Comparison of ENCODE assay signal across 37 cellular contexts in the genomic region with DNA sequence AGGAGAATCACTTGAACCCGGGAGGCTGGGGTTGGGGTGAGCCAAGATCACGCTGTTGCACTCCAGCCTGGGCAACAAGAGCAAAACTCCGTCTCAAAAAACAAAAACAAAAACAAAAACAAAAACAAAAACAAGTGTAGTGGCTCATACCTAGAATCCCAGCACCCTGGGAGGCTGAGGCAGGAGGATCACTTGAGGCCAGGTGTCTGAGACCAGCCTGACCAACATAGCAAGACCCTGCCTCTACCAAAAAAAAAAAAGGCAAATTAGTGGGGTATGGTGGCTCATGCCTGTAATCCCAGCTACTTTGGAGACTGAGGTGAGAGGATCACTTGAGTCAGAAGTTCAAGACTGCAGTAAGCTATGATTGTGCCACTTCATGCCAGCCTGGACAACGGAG. TPM values are rescaled to one million over a fixed set of nuclear protein-coding genes. Genes with fewer than 3 reads are reported as not detected.
DNase-seq lines count a peak whose midpoint lies in the region; ATAC-seq, FAIRE-seq and TF ChIP-seq lines count a peak whose summit lies in the region.
"Had no signal": no experiment of that assay in that cellular context is flagged by ENCODE, and none has a peak within 500 bp of the region (broad histone marks: within the 10 kb centered on the region; RNA-seq: fewer than 3 reads in every experiment).

No MANE protein-coding gene starts in this region.

- H2BK120ac ChIP-seq in IMR-90 (ENCODE audit: low read depth, low read length): no peak overlapping the region

- H3K27me3 Mint-ChIP-seq in WTC11 (ENCODE audit: low read depth): no peaks in the 10 kb centered on the region
- H3K27me3 Mint-ChIP-seq: B cell; CD4-positive, alpha-beta memory T cell; CD4-positive, alpha-beta T cell had no signal

- POLR2A ChIA-PET in HEK293 (lab: Yijun Ruan, JAX): interaction anchor here (1.2 kb wide), 1 partner anchor 27 kb away, joined by 5 read pairs; a partner anchor contains a TSS
- POLR2A ChIA-PET in IMR-90 (lab: Charles Lee; ENCODE audit: unreplicated experiment): no interaction called here
- POLR2A ChIA-PET in WTC11 (lab: Charles Lee): no interaction called here
- POLR2A ChIA-PET in K562 (lab: Yijun Ruan, JAX): interaction anchor here (5.7 kb wide), 1 partner anchor 13 kb away, joined by 56 read pairs; no protein-coding TSS in a partner anchor

- H3K27me3 ChIP-seq in IMR-90 (ENCODE audit: control insufficient read depth, insufficient read depth, low read length): no peaks in the 10 kb centered on the region
- H3K27me3 ChIP-seq in K562 (ENCODE audit: control insufficient read depth in 2 of 2, insufficient read depth in 2 of 2, low read length in 2 of 2): no peaks in the 10 kb centered on the region
- no peaks in the 10 kb centered on the region for H3K27me3 ChIP-seq in H7 (ENCODE audit: control insufficient read depth, insufficient read depth, low read length)
- H3K27me3 ChIP-seq in mammary epithelial cell (ENCODE audit: insufficient read depth, low read length): no peaks in the 10 kb centered on the region
- H3K27me3 ChIP-seq in osteoblast (ENCODE audit: insufficient read depth, low read length): no peaks in the 10 kb centered on the region
- H3K27me3 ChIP-seq: BE2C, BLaER1 had no signal

- H4K5ac ChIP-seq in IMR-90 (ENCODE audit: low read depth, low read length): no peak overlapping the region

- BruUV-seq in IMR-90 (replicated peaks; lab: Mats Ljungman, UMichigan) (no TSS peak), K562 (replicated peaks; lab: Mats Ljungman, UMichigan) (no TSS peak), mammary epithelial cell (replicated peaks; lab: Mats Ljungman, UMichigan) (no TSS peak)

- no peak overlapping the region for H3K4me3 Mint-ChIP-seq in WTC11
- H3K4me3 Mint-ChIP-seq: B cell; CD14-positive monocyte; CD4-positive, alpha-beta memory T cell; CD4-positive, alpha-beta T cell; CD4-positive, CD25-positive, alpha-beta regulatory T cell; CD8-positive, alpha-beta memory T cell; CD8-positive, alpha-beta T cell had no signal

- H3K4me1 ChIP-seq in HEK293 (ENCODE audit: control insufficient read depth, insufficient read depth, low read length): no peaks in the 10 kb centered on the region
- peaks cover 7% of the 10 kb centered on the region for H3K4me1 ChIP-seq in IMR-90 (ENCODE audit: control insufficient read depth, insufficient read depth, low read length)
- peaks cover 5 to 15% of the 10 kb centered on the region in 2 experiments; a peak in 3 of 5 replicates for H3K4me1 ChIP-seq in K562 (replicated peaks in 1 of 2; ENCODE audit: control insufficient read depth in 2 of 2, insufficient read depth in 2 of 2, low read length in 2 of 2)
- H3K4me1 ChIP-seq in mammary epithelial cell (ENCODE audit: insufficient read depth, low read length): peaks cover 5% of the 10 kb centered on the region
- H3K4me1 ChIP-seq in osteoblast (ENCODE audit: insufficient read depth, low read length): peaks cover 21% of the 10 kb centered on the region
- H3K4me1 ChIP-seq: BE2C, Caco-2 had no signal

- no peak for TF ChIP-seq CTCF in HEK293 (tag by site-specific recombination; IDR thresholded peaks at IDR 0.05)
- no peak for TF ChIP-seq CTCF in IMR-90 (conservative IDR thresholded peaks at IDR 0.05; ENCODE audit: low read depth, low read length)
- no peak for TF ChIP-seq CTCF in WTC11 (IDR thresholded peaks at IDR 0.05)
- no peak for TF ChIP-seq CTCF in K562 (IDR thresholded peaks at IDR 0.05 in 2 of 3, conservative IDR thresholded peaks at IDR 0.05 in 1 of 3; ENCODE audit: insufficient read depth in 2 of 3, low read depth in 1 of 3, low read length in 3 of 3)
- TF ChIP-seq CTCF in mammary epithelial cell (conservative IDR thresholded peaks at IDR 0.05 in 1 of 2, IDR thresholded peaks at IDR 0.05 in 1 of 2; ENCODE audit: extremely low read depth in 1 of 2, insufficient read depth in 1 of 2, low read depth in 1 of 2, low read length in 2 of 2): no peak
- TF ChIP-seq CTCF in osteoblast (IDR thresholded peaks at IDR 0.05; ENCODE audit: extremely low read depth, low read depth, low read length): no peak

- H2AK9ac ChIP-seq in IMR-90 (replicated peaks; ENCODE audit: low read depth, low read length, poor library complexity): no peak overlapping the region

- dilution Hi-C loops in IMR-90 (cut with HindIII; ENCODE audit: low sequenced_read_pairs, unreplicated experiment) (no loop called here), mammary epithelial cell (cut with HindIII; ENCODE audit: low sequenced_read_pairs) (no loop called here)

- H3K18ac ChIP-seq in IMR-90 (ENCODE audit: low read depth, low read length): no peak overlapping the region

- in situ Hi-C loops in IMR-90 (cut with MboI; ENCODE audit: low sequenced_read_pairs) (no loop called here), K562 (cut with MboI) (no loop called here), mammary epithelial cell (cut with MboI; ENCODE audit: low sequenced_read_pairs in 2 of 2) (no loop called here)

- H3K4me3 ChIP-seq in HEK293 (ENCODE audit: low read depth, low read length) (no peak overlapping the region), IMR-90 (ENCODE audit: insufficient read depth, low read depth, low read length) (no peak overlapping the region), K562 (no peak overlapping the region), H7 (ENCODE audit: insufficient read depth, low read depth, low read length) (no peak overlapping the region), mammary epithelial cell (replicated peaks in 1 of 3; ENCODE audit: insufficient read depth in 1 of 3, low read depth in 2 of 3, low read length in 3 of 3) (no peak overlapping the region), osteoblast (ENCODE audit: insufficient read depth, low read length) (no peak overlapping the region)
- H3K4me3 ChIP-seq: A549; BLaER1; BLaER1 treated with 17β-estradiol and CSF1 and Interleukin-3, amounts not matched to agents 10 nM and 100 nM had no signal

- H3K4me2 ChIP-seq in IMR-90 (ENCODE audit: low read depth, low read length) (no peak overlapping the region), K562 (ENCODE audit: insufficient read depth, low read length) (no peak overlapping the region), mammary epithelial cell (ENCODE audit: insufficient read depth, low read depth, low read length) (no peak overlapping the region), osteoblast (ENCODE audit: insufficient read depth, low read length) (no peak overlapping the region)
- H3K4me2 ChIP-seq: A549; BLaER1; BLaER1 treated with 17β-estradiol and CSF1 and Interleukin-3, amounts not matched to agents 10 nM and 100 nM had no signal

- CTCF ChIA-PET in HEK293 (lab: Yijun Ruan, JAX): interaction anchor here (0.7 kb wide), 1 partner anchor 15 kb away, joined by 4 read pairs; no protein-coding TSS in a partner anchor
- CTCF ChIA-PET in IMR-90 (lab: Yijun Ruan, JAX): no interaction called here
- CTCF ChIA-PET in WTC11 (lab: Charles Lee): interaction anchor here (0.8 kb wide), 1 partner anchor 14 kb away, joined by 3 read pairs; no protein-coding TSS in a partner anchor
- CTCF ChIA-PET in K562 (lab: Yijun Ruan, JAX; ENCODE audit: low intra/inter-chr PET ratio): no interaction called here
- CTCF ChIA-PET in mammary epithelial cell (lab: Charles Lee; ENCODE audit: low non-redundant PET): no interaction called here

- H3K36me3 ChIP-seq in HEK293 (ENCODE audit: control insufficient read depth in 2 of 2, insufficient read depth in 1 of 2, low read length in 2 of 2) (no peaks in the 10 kb centered on the region), IMR-90 (ENCODE audit: control insufficient read depth, insufficient read depth, low read length) (no peaks in the 10 kb centered on the region; the same call in 1 of the 2 replicates), K562 (ENCODE audit: control insufficient read depth, insufficient read depth, low read length) (peaks cover 46% of the 10 kb centered on the region; the same call in 2 of the 3 replicates), H7 (replicated peaks; ENCODE audit: control insufficient read depth, insufficient read depth, low read length) (no peaks in the 10 kb centered on the region), mammary epithelial cell (ENCODE audit: insufficient read depth, low read length) (no peaks in the 10 kb centered on the region), osteoblast (ENCODE audit: insufficient read depth, low read length) (no peaks in the 10 kb centered on the region)
- H3K36me3 ChIP-seq: BE2C; BLaER1; BLaER1 treated with 17β-estradiol and CSF1 and Interleukin-3, amounts not matched to agents 10 nM and 100 nM had no signal

- no peak overlapping the region for H3K4ac ChIP-seq in IMR-90 (ENCODE audit: low read depth, low read length)

- no peak overlapping the region for H2BK20ac ChIP-seq in IMR-90 (ENCODE audit: low read depth, low read length)

- ATAC-seq in IMR-90 (ENCODE audit: low read depth) (no peak), WTC11 (no peak), K562 (no peak), HG02642 (IDR thresholded peaks at IDR 0.05; ENCODE audit: poor library complexity, unreplicated experiment) (no peak)
- ATAC-seq: A549; CD8-positive, alpha-beta T cell had no signal

- H4K91ac ChIP-seq in IMR-90 (ENCODE audit: insufficient read depth, low read depth, low read length): no peak overlapping the region

- H2AK5ac ChIP-seq in IMR-90 (ENCODE audit: low read depth, low read length): 0 out of 2 replicates have a peak overlapping the region, but pooled peaks have one; percentile 20

- DNase-seq in IMR-90: no peak
- DNase-seq in WTC11 (ENCODE audit: low spot score): no peak
- no peak for DNase-seq in K562 (ENCODE audit: extremely low read depth in 1 of 4, low spot score in 3 of 4)
- no peak for DNase-seq in H7
- no peak for DNase-seq in mammary epithelial cell
- no peak for DNase-seq in osteoblast (ENCODE audit: insufficient read length, low spot score, missing footprints)
- DNase-seq: 8988T; ACHN; AML-193; BE2C; C1 segment of cervical spinal cord; Caco-2; Calu3; CD4-positive, alpha-beta memory T cell; CD4-positive, alpha-beta T cell; CD4-positive, CD25-positive, alpha-beta regulatory T cell; CD8-positive, alpha-beta memory T cell; CD8-positive, alpha-beta T cell; COR-L47; DMS 273 treated with DMSO at 0.1 percent for 48 hours; DMS153; DMS53; DMS79; DMS79 treated with DMSO at 0.1 percent for 48 hours; DND-41; EL had no signal

- TF ChIP-seq EP300 in K562 (IDR thresholded peaks at IDR 0.05; ENCODE audit: low read length): no peak

- no peak overlapping the region for H3K23ac ChIP-seq in IMR-90 (ENCODE audit: low read depth, low read length)

- no peaks in the 10 kb centered on the region for H3K9me3 Mint-ChIP-seq in WTC11

- TF ChIP-seq POLR2A in IMR-90 (IDR thresholded peaks at IDR 0.05; ENCODE audit: low read depth, low read length) (no peak), K562 (conservative IDR thresholded peaks at IDR 0.05) (no peak)

- H3K9me3 ChIP-seq in HEK293 (ENCODE audit: control insufficient read depth, insufficient read depth, low read depth, low read length) (no peaks in the 10 kb centered on the region), IMR-90 (ENCODE audit: control insufficient read depth, insufficient read depth, low read length) (peaks cover 2% of the 10 kb centered on the region; the same call in 1 of the 2 replicates), K562 (replicated peaks; ENCODE audit: control insufficient read depth, insufficient read depth, low read depth, low read length) (peaks cover 5% of the 10 kb centered on the region), mammary epithelial cell (replicated peaks; ENCODE audit: insufficient read depth, low read length) (no peaks in the 10 kb centered on the region), osteoblast (ENCODE audit: low read depth, low read length) (peaks cover 2% of the 10 kb centered on the region)
- H3K9me3 ChIP-seq: A549, BE2C, Caco-2 had no signal

- H4K8ac ChIP-seq in IMR-90 (ENCODE audit: low read depth in 2 of 2, low read length in 2 of 2): no peak overlapping the region

- no peaks in the 10 kb centered on the region for H3K4me1 Mint-ChIP-seq in WTC11

- peaks cover 0 to 7% of the 10 kb centered on the region in 2 experiments; a peak in 3 of 4 replicates for H3K79me1 ChIP-seq in IMR-90 (ENCODE audit: low read depth in 1 of 2, low read length in 2 of 2)

- no peak overlapping the region for H3K14ac ChIP-seq in IMR-90 (replicated peaks; ENCODE audit: low read depth, low read length)

- H3K27ac ChIP-seq in HEK293 (ENCODE audit: extremely low read depth, low read depth, low read length) (no peak overlapping the region), IMR-90 (ENCODE audit: insufficient read depth, low read length) (no peak overlapping the region), K562 (ENCODE audit: extremely low read depth, low read depth, low read length) (no peak overlapping the region), mammary epithelial cell (ENCODE audit: insufficient read depth, low read depth, low read length) (no peak overlapping the region), osteoblast (ENCODE audit: low read depth, low read length) (no peak overlapping the region)
- H3K27ac ChIP-seq: 22Rv1; BLaER1; BLaER1 treated with 17β-estradiol and CSF1 and Interleukin-3, amounts not matched to agents 10 nM and 100 nM; C4-2B had no signal

- H3K36me3 Mint-ChIP-seq in WTC11: no peaks in the 10 kb centered on the region
- H3K36me3 Mint-ChIP-seq: CD4-positive, alpha-beta memory T cell; CD4-positive, CD25-positive, alpha-beta regulatory T cell; CD8-positive, alpha-beta memory T cell; CD8-positive, alpha-beta T cell had no signal

- H3K79me2 ChIP-seq in K562 (ENCODE audit: control insufficient read depth, insufficient read depth, low read length): peaks cover 60% of the 10 kb centered on the region
- H3K79me2 ChIP-seq in mammary epithelial cell (ENCODE audit: insufficient read depth, low read length): peaks cover 14% of the 10 kb centered on the region
- H3K79me2 ChIP-seq in osteoblast (ENCODE audit: insufficient read depth, low read length): no peaks in the 10 kb centered on the region

- no peak overlapping the region for H3K27ac Mint-ChIP-seq in WTC11
- H3K27ac Mint-ChIP-seq: B cell; CD14-positive monocyte; CD4-positive, alpha-beta memory T cell; CD4-positive, alpha-beta T cell; CD4-positive, CD25-positive, alpha-beta regulatory T cell; CD8-positive, alpha-beta memory T cell; CD8-positive, alpha-beta T cell had no signal

- WGBS in IMR-90 (ENCODE audit: extremely low coverage in 2 of 2, insufficient read length in 1 of 2), 2 experiments: no CpG with 5 or more reads among the region's 4 CpGs
- WGBS in K562 (ENCODE audit: insufficient coverage, low coverage, missing lambda C conversion rate): 91% methylated on average over 4 of the region's 4 CpGs
- WGBS in mammary epithelial cell (ENCODE audit: low coverage, missing lambda C conversion rate): 97% methylated on average over 4 of the region's 4 CpGs

- no peak for FAIRE-seq in K562 (lab: Jason Lieb, UNC)
- FAIRE-seq: A204.1, A549, D721Med had no signal

- intact Hi-C loops in IMR-90 (cut with micrococcal nuclease) (no loop called here), K562 (cut with micrococcal nuclease) (no loop called here), mammary epithelial cell (cut with micrococcal nuclease) (no loop called here)

- H3K9me1 ChIP-seq in IMR-90 (ENCODE audit: insufficient read depth, low read length): no peaks in the 10 kb centered on the region
- no peaks in the 10 kb centered on the region for H3K9me1 ChIP-seq in K562 (ENCODE audit: control insufficient read depth, insufficient read depth, low read length)

- no peaks in the 10 kb centered on the region for H4K20me1 ChIP-seq in IMR-90 (ENCODE audit: insufficient read depth, low read length)
- no peaks in the 10 kb centered on the region; the same call in 1 of the 2 replicates for H4K20me1 ChIP-seq in K562 (replicated peaks; ENCODE audit: control insufficient read depth, insufficient read depth, low read length)
- H4K20me1 ChIP-seq in mammary epithelial cell (ENCODE audit: insufficient read depth, low read length): no peaks in the 10 kb centered on the region
- H4K20me1 ChIP-seq in osteoblast (ENCODE audit: insufficient read depth, low read length): no peaks in the 10 kb centered on the region
- H4K20me1 ChIP-seq: BLaER1 had no signal

- H3K9ac ChIP-seq in IMR-90 (ENCODE audit: low read depth, low read length) (no peak overlapping the region), K562 (ENCODE audit: insufficient read depth in 1 of 2, low read depth in 2 of 2, low read length in 2 of 2) (no peak overlapping the region), mammary epithelial cell (ENCODE audit: insufficient read depth, low read length) (no peak overlapping the region)
- H3K9ac ChIP-seq: BLaER1; BLaER1 treated with 17β-estradiol and CSF1 and Interleukin-3, amounts not matched to agents 10 nM and 100 nM had no signal

- TF ChIP-seq RAD21 in IMR-90 (IDR thresholded peaks at IDR 0.05; ENCODE audit: low read length) (no peak), K562 (CRISPR knock-in tag; conservative IDR thresholded peaks at IDR 0.05 in 1 of 2, IDR thresholded peaks at IDR 0.05 in 1 of 2) (no peak)

- no peak overlapping the region for H2AFZ ChIP-seq in IMR-90 (replicated peaks; ENCODE audit: low read length, poor library complexity)
- H2AFZ ChIP-seq in K562 (ENCODE audit: low read depth, low read length): no peak overlapping the region
- no peak overlapping the region for H2AFZ ChIP-seq in mammary epithelial cell (ENCODE audit: low read depth, low read length)
- no peak overlapping the region for H2AFZ ChIP-seq in osteoblast (ENCODE audit: low read length)

- H3K56ac ChIP-seq in IMR-90 (ENCODE audit: extremely low read depth, insufficient read depth, low read length): no peak overlapping the region

- H2BK15ac ChIP-seq in IMR-90 (ENCODE audit: low read depth, low read length): no peak overlapping the region; the same call in 2 of the 3 replicates

- no peak overlapping the region for H2BK5ac ChIP-seq in IMR-90 (ENCODE audit: low read depth, low read length, poor library complexity, severe bottlenecking)

RNA-seq across cellular contexts. Expression of a gene that starts 26.4 kb away (rescaled TPM):
- 56.5 and 81.9 TPM in 2 replicates for total RNA-seq in IMR-90 (2012; rRNA removed)
- polyA plus RNA-seq in IMR-90 (2012; rRNA removed): 18.4 and 22.2 TPM in 2 replicates
- 5.9 and 7.3 TPM in 2 replicates for polyA plus RNA-seq in IMR-90 (2012; cell fraction: cytosol; rRNA removed)
- polyA plus RNA-seq in IMR-90 (2012; cell fraction: nucleus; rRNA removed; ENCODE audit: low replicate concordance): 5.7 and 23.8 TPM in 2 replicates
- 54.3 to 59.1 TPM (median 56.4 TPM) in 3 replicates for total RNA-seq in WTC11 (2021)
- 41.9 and 121 TPM in 2 replicates for total RNA-seq in K562 (2011; cell fraction: chromatin; rRNA removed; ENCODE audit: low replicate concordance)
- 24.8 and 28.7 TPM in 2 replicates for total RNA-seq in K562 (2011; cell fraction: nucleolus; rRNA removed)
- total RNA-seq in K562 (2011; cell fraction: nucleoplasm; rRNA removed): 80.9 and 151 TPM in 2 replicates
- 40.9 and 43.4 TPM in 2 replicates for total RNA-seq in K562 (2014; rRNA removed)
- 56.1 and 69.9 TPM in 2 replicates for total RNA-seq in K562 (2014; rRNA removed; fragmentation: Illumina TruSeq; extraction: Trizol)
- 38.3 and 40.2 TPM in 2 replicates for total RNA-seq in K562 (2015; rRNA removed; fragmentation: Illumina TruSeq; extraction: Trizol)
- total RNA-seq in K562 (2021): 53.8 and 67.9 TPM in 2 replicates
- 28.2 and 36.5 TPM in 2 replicates for polyA plus RNA-seq in K562 (2011; rRNA removed)
- polyA plus RNA-seq in K562 (2011; cell fraction: cytosol; rRNA removed): 9.7 and 16.7 TPM in 2 replicates
- 23.1 and 24.2 TPM in 2 replicates for polyA plus RNA-seq in K562 (2011; cell fraction: nucleus; rRNA removed)
- polyA plus RNA-seq in K562 (2012): 17.2 and 18.7 TPM in 2 replicates
- polyA plus RNA-seq in K562 (2014; fragmentation: Illumina TruSeq; extraction: Trizol): 27.7 and 30.7 TPM in 2 replicates
- polyA plus RNA-seq in K562 (2014; fragmentation: Nextera tagmentation; extraction: Ambion mirVana): 10 to 100 TPM; 10.8 to 17.4 TPM
- polyA plus RNA-seq in K562 (2014; rRNA removed): 25.3 and 30.4 TPM in 2 replicates
- 73.0 and 82.3 TPM in 2 replicates for polyA minus RNA-seq in K562 (2011; rRNA and poly(A)+ RNA removed)
- 24.2 and 35.8 TPM in 2 replicates for polyA minus RNA-seq in K562 (2011; cell fraction: cytosol; rRNA and poly(A)+ RNA removed)
- polyA minus RNA-seq in K562 (2011; cell fraction: nucleus; rRNA and poly(A)+ RNA removed): 17.8 and 27.5 TPM in 2 replicates
- total RNA-seq in H7 (2014; rRNA removed; shearing (Covaris generic)): 40.3 and 44.0 TPM in 2 replicates
- 100 to 1,000 TPM in 1 of 2 donors, 10 to 100 TPM in 1; 92.6 to 124 TPM for total RNA-seq in mammary epithelial cell
- 21.6 TPM for polyA plus RNA-seq in mammary epithelial cell
- polyA minus RNA-seq in mammary epithelial cell: 84.4 TPM
- total RNA-seq in osteoblast: 86.3 and 93.4 TPM in 2 replicates

Comparison
In these comparisons a context has a peak if more than half of its experiments do, and no peak if none do; other contexts are left out.
1. CTCF ChIA-PET loops: an anchor here in HEK293 (0.7 kb wide) and WTC11 (0.8 kb wide); none called in IMR-90, K562 and mammary epithelial cell.
2. POLR2A ChIA-PET loops: an anchor here in HEK293 (1.2 kb wide) and K562 (5.7 kb wide); none called in IMR-90 and WTC11.